In the genomic region with DNA sequence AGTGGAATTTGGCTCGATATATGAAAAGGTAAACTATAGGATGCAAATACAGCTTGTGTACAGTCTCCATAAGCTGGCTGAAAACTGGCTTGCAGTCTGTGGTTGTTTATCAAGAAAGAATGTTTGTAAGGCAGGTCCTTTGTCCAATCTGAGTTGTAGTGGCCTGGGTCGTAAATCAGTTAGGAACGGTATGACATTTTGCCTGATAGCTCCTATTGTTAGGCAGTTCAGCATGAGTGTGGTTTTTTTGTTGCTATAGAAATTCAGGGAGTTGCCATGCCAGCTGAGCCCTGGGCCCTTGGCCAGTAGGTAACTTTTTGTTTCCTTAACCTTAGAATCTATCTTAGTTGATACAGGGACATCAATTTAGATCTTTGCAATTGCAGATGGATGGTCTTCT, we compare ENCODE assay signal across 22 cellular contexts.
DNase-seq lines count a peak whose midpoint lies in the region; ATAC-seq, FAIRE-seq and TF ChIP-seq lines count a peak whose summit lies in the region.
"Had no signal": no experiment of that assay in that cellular context is flagged by ENCODE, and none has a peak within 500 bp of the region (broad histone marks: within the 10 kb centered on the region; RNA-seq: fewer than 3 reads in every experiment).

No MANE protein-coding gene starts in this region.

- no peak for TF ChIP-seq CTCF in kidney (IDR thresholded peaks at IDR 0.05; ENCODE audit: borderline replicate concordance, extremely low read depth, insufficient read depth)

- no peak overlapping the region for H3K27ac ChIP-seq in epithelial cell of prostate
- H3K27ac ChIP-seq in kidney (ENCODE audit: low read depth in 2 of 2, low read length in 2 of 2): no peak overlapping the region
- H3K27ac ChIP-seq: right atrium auricular region, tibial artery had no signal

- ATAC-seq in esophagus mucosa: no peak
- ATAC-seq: stimulated activated naive CD8-positive, alpha-beta T cell treated with anti-CD3 and anti-CD28 coated beads, Interleukin-15, amount 100 ng/mL, for 72 hours had no signal

- FAIRE-seq in kidney (lab: Jason Lieb, UNC): no peak
- FAIRE-seq: frontal cortex, keratinocyte had no signal

- intact Hi-C loops in kidney (cut with DNase I): no loop called here

- DNase-seq in NCI-H1092 treated with DMSO at 0.1 percent for 48 hours (lab: John Stamatoyannopoulos, UW): peak; percentile 42
- no peak for DNase-seq in NCI-H1092 (lab: John Stamatoyannopoulos, UW)
- peak; percentile 83 for DNase-seq in NCI-H69 (lab: John Stamatoyannopoulos, UW)
- DNase-seq in epithelial cell of prostate (ENCODE audit: low read depth, low spot score): peak; percentile 10
- no peak for DNase-seq in hippocampal formation (lab: John Stamatoyannopoulos, UW)
- DNase-seq in NCI-H1048 (lab: John Stamatoyannopoulos, UW): no peak
- no peak for DNase-seq in kidney
- DNase-seq: 8988T; activated CD4-positive, alpha-beta T cell treated with anti-CD3 and anti-CD28 coated beads, Interleukin-2, amount 50 U/mL, for 4 hours; activated CD8-positive, alpha-beta memory T cell treated with anti-CD3 and anti-CD28 coated beads, Interleukin-2, amount 50 U/mL, for 4 hours; Calu3; erythroblast; H7; IMR-90; NCI-H187 treated with DMSO at 0.1 percent for 48 hours; stimulated activated CD4-positive, alpha-beta T cell treated with anti-CD3 and anti-CD28 coated beads, Interleukin-4, amount 100 ng/mL, for 4 hours; stimulated activated naive CD8-positive, alpha-beta T cell treated with anti-CD3 and anti-CD28 coated beads, Interleukin-15, amount 100 ng/mL, for 72 hours; tibial artery had no signal

- no peaks in the 10 kb centered on the region for H3K9me3 ChIP-seq in kidney (ENCODE audit: control insufficient read depth in 1 of 2, low read length in 2 of 2)
- H3K9me3 ChIP-seq: right atrium auricular region, tibial artery had no signal

- H3K36me3 ChIP-seq in kidney (ENCODE audit: control insufficient read depth in 1 of 2, insufficient read depth in 2 of 2, low read length in 2 of 2): no peaks in the 10 kb centered on the region
- H3K36me3 ChIP-seq: right atrium auricular region, tibial artery had no signal

- H3K4me1 ChIP-seq in kidney (ENCODE audit: control insufficient read depth in 1 of 2, insufficient read depth in 1 of 2, low read depth in 1 of 2, low read length in 2 of 2): no peaks in the 10 kb centered on the region
- H3K4me1 ChIP-seq: right atrium auricular region, tibial artery had no signal

- H3K4me3 ChIP-seq in kidney (ENCODE audit: low read length in 2 of 2): no peak overlapping the region
- H3K4me3 ChIP-seq: right atrium auricular region, tibial artery had no signal

- H3K9ac ChIP-seq in kidney (ENCODE audit: low read length in 2 of 2): no peak overlapping the region

Comparison
In these comparisons a context has a peak if more than half of its experiments do, and no peak if none do; other contexts are left out.
1. DNase-seq: peak in NCI-H1092 treated with DMSO at 0.1 percent for 48 hours (single experiment), NCI-H69 (single experiment) and epithelial cell of prostate (single experiment); none in NCI-H1092 (single experiment), hippocampal formation (0 of 2), NCI-H1048 (single experiment) and kidney (single experiment).